ENCODE assay signal across 20 cellular contexts in the genomic region with DNA sequence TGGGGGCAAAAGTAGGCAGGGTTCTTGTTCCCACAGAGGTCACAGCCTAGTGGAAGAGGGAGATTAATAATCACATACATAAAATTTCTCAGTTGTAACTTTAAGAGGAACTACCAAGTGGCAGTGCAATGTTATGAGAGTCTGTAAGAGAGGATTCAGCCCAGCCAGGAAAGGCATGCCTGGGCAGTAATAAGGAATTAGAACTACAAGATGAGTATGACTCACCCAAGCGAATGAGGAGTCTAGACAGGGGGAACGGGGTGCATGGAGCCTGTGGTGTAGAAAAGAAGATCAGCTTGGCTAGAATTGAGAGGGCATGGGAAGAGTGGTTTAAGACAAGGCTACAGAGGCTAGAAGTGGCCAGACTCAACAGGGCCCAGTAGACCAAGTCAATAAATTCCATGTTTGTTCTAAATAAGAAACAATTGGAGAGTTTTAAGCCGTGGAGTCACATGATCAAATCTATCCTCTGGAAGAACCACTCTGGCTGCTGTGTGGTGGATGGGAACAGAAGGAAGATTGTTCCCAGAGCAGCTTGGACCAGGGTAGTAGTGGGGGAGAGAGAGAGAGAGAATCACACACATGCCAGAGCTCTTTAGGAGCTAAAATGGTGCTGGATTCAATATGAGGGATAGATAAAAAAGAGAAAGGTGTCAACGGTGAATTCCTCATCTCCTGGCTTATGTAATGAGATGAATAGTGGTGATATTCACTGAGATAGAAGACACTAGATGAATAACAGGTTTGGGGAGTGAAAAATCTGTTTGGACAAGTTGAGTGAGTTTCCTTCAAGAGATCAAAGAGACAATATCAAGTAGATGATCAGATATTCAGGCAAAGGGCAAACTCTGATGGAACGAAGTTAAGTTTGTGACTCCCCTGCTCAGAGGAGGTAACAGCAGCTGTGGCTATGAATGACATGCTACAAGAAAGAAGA.
DNase-seq lines count a peak whose midpoint lies in the region; TF ChIP-seq lines count a peak whose summit lies in the region.
"Had no signal": no experiment of that assay in that cellular context is flagged by ENCODE, and none has a peak within 500 bp of the region (broad histone marks: within the 10 kb centered on the region; RNA-seq: fewer than 3 reads in every experiment).

No MANE protein-coding gene starts in this region.

- H3K4me1 ChIP-seq in prostate gland (replicated peaks): no peaks in the 10 kb centered on the region
- H3K4me1 ChIP-seq: A549, gastrocnemius medialis had no signal

- H3K9me3 ChIP-seq in prostate gland: no peaks in the 10 kb centered on the region
- H3K9me3 ChIP-seq: A549; BLaER1 treated with 17β-estradiol and CSF1 and Interleukin-3, amounts not matched to agents 10 nM and 100 nM; gastrocnemius medialis had no signal

- H3K27ac ChIP-seq in angular gyrus (ENCODE audit: low read depth, low read length) (peak overlapping the region; percentile 70), prostate gland (no peak overlapping the region)
- H3K27ac ChIP-seq: A549; BLaER1 treated with 17β-estradiol and CSF1 and Interleukin-3, amounts not matched to agents 10 nM and 100 nM; gastrocnemius medialis; SJSA1 had no signal

- intact Hi-C loops in prostate gland (cut with DNase I): no loop called here

- TF ChIP-seq CTCF in prostate gland (IDR thresholded peaks at IDR 0.05): no peak

- no peaks in the 10 kb centered on the region for H3K36me3 ChIP-seq in prostate gland
- H3K36me3 ChIP-seq: BLaER1 treated with 17β-estradiol and CSF1 and Interleukin-3, amounts not matched to agents 10 nM and 100 nM; gastrocnemius medialis; SJSA1 had no signal

- no peaks in the 10 kb centered on the region for H3K27me3 ChIP-seq in prostate gland (replicated peaks; ENCODE audit: insufficient read depth)
- H3K27me3 ChIP-seq: BLaER1 treated with 17β-estradiol and CSF1 and Interleukin-3, amounts not matched to agents 10 nM and 100 nM; gastrocnemius medialis; SJSA1 had no signal

- 45% methylated on average over 5 of the region's 5 CpGs for WGBS in prostate gland

- TF ChIP-seq POLR2A in prostate gland (IDR thresholded peaks at IDR 0.05): no peak

- DNase-seq in Ammon's horn (ENCODE audit: low spot score): peak; percentile 39
- DNase-seq in globus pallidus (ENCODE audit: low spot score): peak; percentile 74
- DNase-seq in prostate gland (ENCODE audit: low spot score): peak; percentile 52
- no peak for DNase-seq in NCI-H526 treated with DMSO at 0.1 percent for 48 hours (lab: John Stamatoyannopoulos, UW)
- no peak for DNase-seq in stimulated activated CD4-positive, alpha-beta T cell treated with anti-CD3 and anti-CD28 coated beads, Interleukin-15, amount 100 ng/mL, for 24 hours
- DNase-seq in NCI-H1694 treated with DMSO at 0.1 percent for 48 hours (lab: John Stamatoyannopoulos, UW): no peak
- no peak for DNase-seq in activated effector memory CD4-positive, alpha-beta T cell treated with Interleukin-2 at 50 U/mL for 16 hours
- DNase-seq: activated CD4-positive, alpha-beta T cell treated with anti-CD3 and anti-CD28 coated beads, Interleukin-2, amount 50 U/mL, for 4 hours; activated effector memory CD4-positive, alpha-beta T cell treated with anti-CD3 and anti-CD28 coated beads, Interleukin-2, amount 50 U/mL, for 16 hours; dermis blood vessel endothelial cell; gastrocnemius medialis; NCI-H1930; small intestine; stimulated activated CD4-positive, alpha-beta T cell treated with anti-CD3 and anti-CD28 coated beads, Interleukin-4, amount 100 ng/mL, for 24 hours; stimulated activated naive CD8-positive, alpha-beta T cell treated with anti-CD3 and anti-CD28 coated beads, Interleukin-15, amount 100 ng/mL, for 72 hours; T-helper 17 cell had no signal

- H3K4me3 ChIP-seq in prostate gland: no peak overlapping the region
- H3K4me3 ChIP-seq: A549; BLaER1 treated with 17β-estradiol and CSF1 and Interleukin-3, amounts not matched to agents 10 nM and 100 nM; gastrocnemius medialis; SJSA1 had no signal

Comparison
In these comparisons a context has a peak if more than half of its experiments do, and no peak if none do; other contexts are left out.
1. DNase-seq: peak in Ammon's horn (single experiment), globus pallidus (single experiment) and prostate gland (single experiment); none in NCI-H526 treated with DMSO at 0.1 percent for 48 hours (single experiment), stimulated activated CD4-positive, alpha-beta T cell treated with anti-CD3 and anti-CD28 coated beads, Interleukin-15, amount 100 ng/mL, for 24 hours (single experiment), NCI-H1694 treated with DMSO at 0.1 percent for 48 hours (single experiment) and activated effector memory CD4-positive, alpha-beta T cell treated with Interleukin-2 at 50 U/mL for 16 hours (single experiment).